38 cellular contexts compared by ENCODE assay signal in the genomic region with DNA sequence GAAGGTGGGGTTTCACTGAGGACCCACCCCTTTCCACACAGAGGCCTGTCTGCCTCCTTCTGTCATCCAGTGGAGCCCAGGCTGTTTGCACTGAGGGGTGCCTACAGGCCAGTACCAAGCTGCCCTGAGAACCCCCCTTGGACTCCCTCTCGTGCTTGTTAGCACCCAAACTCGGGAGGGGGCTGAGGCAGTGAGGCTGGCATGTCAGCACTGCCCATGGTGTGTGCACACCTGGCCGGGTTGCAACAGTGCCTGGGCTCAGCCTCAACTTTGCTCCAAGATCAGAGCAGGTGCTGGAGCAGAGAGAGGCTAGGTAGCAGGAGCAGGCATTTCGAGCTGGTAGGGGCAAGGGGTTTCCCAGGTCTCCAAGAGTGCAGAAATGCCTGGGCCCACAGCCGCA.
"Had no signal": no experiment of that assay in that cellular context is flagged by ENCODE, and none has a peak within 500 bp of the region (broad histone marks: within the 10 kb centered on the region; RNA-seq: fewer than 3 reads in every experiment).

No MANE protein-coding gene starts in this region.

- H3K4me1 Mint-ChIP-seq: activated naive CD4-positive, alpha-beta T cell treated with anti-CD3 and anti-CD28 coated beads, Interleukin-2, amount 10 ng/mL, durations not matched to agents 7 days and 5 days; activated naive CD4-positive, alpha-beta T cell treated with anti-CD3 and anti-CD28 coated beads, Interleukin-2, amount 50 U/mL, for 24 hours; activated naive CD8-positive, alpha-beta T cell treated with anti-CD3 and anti-CD28 coated beads for 36 hours; activated naive CD8-positive, alpha-beta T cell treated with anti-CD3 and anti-CD28 coated beads, Interleukin-2, amount 10 ng/mL, durations not matched to agents 7 days and 5 days; activated naive CD8-positive, alpha-beta T cell treated with anti-CD3 and anti-CD28 coated beads, Interleukin-2, amount 50 U/mL, for 24 hours; activated T-helper 17 cell treated with anti-CD3 and anti-CD28 coated beads, Interleukin-2, amount 50 U/mL, for 72 hours; central memory CD8-positive, alpha-beta T cell had no signal

- H3K4me1 ChIP-seq: adrenal gland, ascending aorta, body of pancreas, breast epithelium had no signal

- H3K4me3 ChIP-seq: adrenal gland, ascending aorta, body of pancreas, breast epithelium, cardiac muscle cell had no signal

- H3K27me3 ChIP-seq: adrenal gland, ascending aorta, body of pancreas, brain microvascular endothelial cell, breast epithelium, cardiac muscle cell had no signal

- H3K9me3 Mint-ChIP-seq: activated naive CD4-positive, alpha-beta T cell treated with anti-CD3 and anti-CD28 coated beads for 36 hours; activated naive CD4-positive, alpha-beta T cell treated with anti-CD3 and anti-CD28 coated beads, Interleukin-2, amount 10 ng/mL, durations not matched to agents 7 days and 5 days; activated naive CD4-positive, alpha-beta T cell treated with anti-CD3 and anti-CD28 coated beads, Interleukin-2, amount 50 U/mL, for 24 hours; activated naive CD4-positive, alpha-beta T cell treated with anti-CD3 and anti-CD28 coated beads, Interleukin-2, amount 50 U/mL, for 72 hours; activated naive CD8-positive, alpha-beta T cell treated with anti-CD3 and anti-CD28 coated beads, Interleukin-2, amount 10 ng/mL, durations not matched to agents 7 days and 5 days; activated naive CD8-positive, alpha-beta T cell treated with anti-CD3 and anti-CD28 coated beads, Interleukin-2, amount 50 U/mL, for 24 hours; activated T-cell treated with anti-CD3 and anti-CD28 coated beads, Interleukin-2, amount 50 U/mL, for 24 hours; activated T-cell treated with anti-CD3 and anti-CD28 coated beads, Interleukin-2, amount 50 U/mL, for 4 hours; activated T-helper 1 cell treated with anti-CD3 and anti-CD28 coated beads, Interleukin-12 subunit alpha, Interleukin-12 subunit beta, Interleukin-2, Interleukin-4 antibody, amounts not matched to agents 30 ng/mL and 10 ng/mL and 1 ng/mL, durations not matched to agents 14 hours and 24 hours and 36 hours; activated T-helper 17 cell treated with anti-CD3 and anti-CD28 coated beads, Interleukin-2, amount 50 U/mL, for 72 hours; activated T-helper 2 cell treated with anti-CD3 and anti-CD28 coated beads, Interferon-gamma antibody, Interleukin-2, Interleukin-4, amounts not matched to agents 10 μg/mL and 5 μg/mL and 100 μg/mL, durations not matched to agents 14 hours and 24 hours and 36 hours; central memory CD8-positive, alpha-beta T cell had no signal

- H3K27me3 Mint-ChIP-seq: activated naive CD4-positive, alpha-beta T cell treated with anti-CD3 and anti-CD28 coated beads, Interleukin-2, amount 10 ng/mL, durations not matched to agents 7 days and 5 days; activated naive CD4-positive, alpha-beta T cell treated with anti-CD3 and anti-CD28 coated beads, Interleukin-2, amount 50 U/mL, for 24 hours; activated naive CD8-positive, alpha-beta T cell; activated naive CD8-positive, alpha-beta T cell treated with anti-CD3 and anti-CD28 coated beads for 36 hours; activated naive CD8-positive, alpha-beta T cell treated with anti-CD3 and anti-CD28 coated beads, Interleukin-2, amount 10 ng/mL, durations not matched to agents 7 days and 5 days; activated naive CD8-positive, alpha-beta T cell treated with anti-CD3 and anti-CD28 coated beads, Interleukin-2, amount 50 U/mL, for 24 hours; activated T-cell treated with anti-CD3 and anti-CD28 coated beads, Interleukin-2, amount 50 U/mL, for 24 hours; activated T-helper 17 cell treated with anti-CD3 and anti-CD28 coated beads, Interleukin-2, amount 50 U/mL, for 72 hours; central memory CD8-positive, alpha-beta T cell had no signal

- ATAC-seq: activated naive CD4-positive, alpha-beta T cell treated with anti-CD3 and anti-CD28 coated beads, Interleukin-2, amount 50 U/mL, for 72 hours; activated naive CD8-positive, alpha-beta T cell treated with anti-CD3 and anti-CD28 coated beads, Interleukin-2, amount 50 U/mL, for 24 hours; activated T-cell treated with anti-CD3 and anti-CD28 coated beads, Interleukin-2, amount 50 U/mL, for 4 hours; activated T-cell treated with anti-CD3 and anti-CD28 coated beads, Interleukin-2, amount 50 U/mL, for 72 hours; activated T-helper 17 cell treated with anti-CD3 and anti-CD28 coated beads, Interleukin-2, amount 50 U/mL, for 72 hours; body of pancreas had no signal

- H3K9me3 ChIP-seq: adrenal gland, ascending aorta, body of pancreas, breast epithelium had no signal

- H3K4me3 Mint-ChIP-seq: activated naive CD4-positive, alpha-beta T cell treated with anti-CD3 and anti-CD28 coated beads for 36 hours; activated naive CD4-positive, alpha-beta T cell treated with anti-CD3 and anti-CD28 coated beads, Interleukin-2, amount 10 ng/mL, durations not matched to agents 7 days and 5 days; activated naive CD4-positive, alpha-beta T cell treated with anti-CD3 and anti-CD28 coated beads, Interleukin-2, amount 50 U/mL, for 24 hours; activated naive CD8-positive, alpha-beta T cell; activated naive CD8-positive, alpha-beta T cell treated with anti-CD3 and anti-CD28 coated beads for 36 hours; activated naive CD8-positive, alpha-beta T cell treated with anti-CD3 and anti-CD28 coated beads, Interleukin-2, amount 10 ng/mL, durations not matched to agents 7 days and 5 days; activated naive CD8-positive, alpha-beta T cell treated with anti-CD3 and anti-CD28 coated beads, Interleukin-2, amount 50 U/mL, for 24 hours; activated T-cell treated with anti-CD3 and anti-CD28 coated beads, Interleukin-2, amount 50 U/mL, for 24 hours; activated T-cell treated with anti-CD3 and anti-CD28 coated beads, Interleukin-2, amount 50 U/mL, for 4 hours; activated T-cell treated with anti-CD3 and anti-CD28 coated beads, Interleukin-2, amount 50 U/mL, for 72 hours; activated T-helper 1 cell treated with anti-CD3 and anti-CD28 coated beads, Interleukin-12 subunit alpha, Interleukin-12 subunit beta, Interleukin-2, Interleukin-4 antibody, amounts not matched to agents 30 ng/mL and 10 ng/mL and 1 ng/mL, durations not matched to agents 14 hours and 24 hours and 36 hours; activated T-helper 17 cell treated with anti-CD3 and anti-CD28 coated beads, Interleukin-2, amount 50 U/mL, for 72 hours; brain; central memory CD8-positive, alpha-beta T cell had no signal

- H3K27ac ChIP-seq: adrenal gland, ascending aorta, body of pancreas, brain microvascular endothelial cell, breast epithelium, cardiac muscle cell had no signal

- H3K27ac Mint-ChIP-seq: activated naive CD4-positive, alpha-beta T cell treated with anti-CD3 and anti-CD28 coated beads for 36 hours; activated naive CD4-positive, alpha-beta T cell treated with anti-CD3 and anti-CD28 coated beads, Interleukin-2, amount 10 ng/mL, durations not matched to agents 7 days and 5 days; activated naive CD8-positive, alpha-beta T cell; activated naive CD8-positive, alpha-beta T cell treated with anti-CD3 and anti-CD28 coated beads for 36 hours; activated naive CD8-positive, alpha-beta T cell treated with anti-CD3 and anti-CD28 coated beads, Interleukin-2, amount 10 ng/mL, durations not matched to agents 7 days and 5 days; activated naive CD8-positive, alpha-beta T cell treated with anti-CD3 and anti-CD28 coated beads, Interleukin-2, amount 50 U/mL, for 24 hours; activated T-cell treated with anti-CD3 and anti-CD28 coated beads, Interleukin-2, amount 50 U/mL, for 24 hours; activated T-cell treated with anti-CD3 and anti-CD28 coated beads, Interleukin-2, amount 50 U/mL, for 72 hours; activated T-helper 1 cell treated with anti-CD3 and anti-CD28 coated beads, Interleukin-12 subunit alpha, Interleukin-12 subunit beta, Interleukin-2, Interleukin-4 antibody, amounts not matched to agents 30 ng/mL and 10 ng/mL and 1 ng/mL, durations not matched to agents 14 hours and 24 hours and 36 hours; activated T-helper 17 cell treated with anti-CD3 and anti-CD28 coated beads, Interleukin-2, amount 50 U/mL, for 72 hours; activated T-helper 2 cell treated with anti-CD3 and anti-CD28 coated beads, Interferon-gamma antibody, Interleukin-2, Interleukin-4, amounts not matched to agents 10 μg/mL and 5 μg/mL and 100 μg/mL, durations not matched to agents 14 hours and 24 hours and 36 hours; brain had no signal

- DNase-seq: activated effector memory CD4-positive, alpha-beta T cell treated with anti-CD3 and anti-CD28 coated beads, Interleukin-2, amount 50 U/mL, for 16 hours; activated effector memory CD4-positive, alpha-beta T cell treated with Interleukin-2 at 50 U/mL for 16 hours; activated gamma-delta T cell; activated gamma-delta T cell treated with Interleukin-2 at 50 U/mL for 16 hours; activated naive CD4-positive, alpha-beta T cell; activated naive CD4-positive, alpha-beta T cell treated with anti-CD3 and anti-CD28 coated beads for 36 hours; activated naive CD4-positive, alpha-beta T cell treated with anti-CD3 and anti-CD28 coated beads, Interleukin-2, amount 10 ng/mL, durations not matched to agents 7 days and 5 days; activated naive CD4-positive, alpha-beta T cell treated with anti-CD3 and anti-CD28 coated beads, Interleukin-2, amount 50 U/mL, for 16 hours; activated naive CD4-positive, alpha-beta T cell treated with Interleukin-2 at 50 U/mL for 16 hours; activated naive CD8-positive, alpha-beta T cell treated with anti-CD3 and anti-CD28 coated beads for 36 hours; activated naive CD8-positive, alpha-beta T cell treated with anti-CD3 and anti-CD28 coated beads, Interleukin-2, amount 10 ng/mL, durations not matched to agents 7 days and 5 days; activated naive CD8-positive, alpha-beta T cell treated with anti-CD3 and anti-CD28 coated beads, Interleukin-2, amount 50 U/mL, for 24 hours; activated T-cell treated with anti-CD3 and anti-CD28 coated beads, Interleukin-2, amount 50 U/mL, for 1 hour; activated T-cell treated with anti-CD3 and anti-CD28 coated beads, Interleukin-2, amount 50 U/mL, for 24 hours; activated T-cell treated with anti-CD3 and anti-CD28 coated beads, Interleukin-2, amount 50 U/mL, for 4 hours; activated T-cell treated with anti-CD3 and anti-CD28 coated beads, Interleukin-2, amount 50 U/mL, for 48 hours; activated T-cell treated with anti-CD3 and anti-CD28 coated beads, Interleukin-2, amount 50 U/mL, for 72 hours; adrenal gland; amniotic stem cell; amygdala; anterior cingulate cortex; aorta; body of pancreas; brain microvascular endothelial cell; caudate nucleus; central memory CD4-positive, alpha-beta T cell; cerebellar nuclear complex had no signal

- H3K36me3 ChIP-seq: adrenal gland, ascending aorta, brain microvascular endothelial cell, breast epithelium, cardiac muscle cell had no signal
